In the genomic region with DNA sequence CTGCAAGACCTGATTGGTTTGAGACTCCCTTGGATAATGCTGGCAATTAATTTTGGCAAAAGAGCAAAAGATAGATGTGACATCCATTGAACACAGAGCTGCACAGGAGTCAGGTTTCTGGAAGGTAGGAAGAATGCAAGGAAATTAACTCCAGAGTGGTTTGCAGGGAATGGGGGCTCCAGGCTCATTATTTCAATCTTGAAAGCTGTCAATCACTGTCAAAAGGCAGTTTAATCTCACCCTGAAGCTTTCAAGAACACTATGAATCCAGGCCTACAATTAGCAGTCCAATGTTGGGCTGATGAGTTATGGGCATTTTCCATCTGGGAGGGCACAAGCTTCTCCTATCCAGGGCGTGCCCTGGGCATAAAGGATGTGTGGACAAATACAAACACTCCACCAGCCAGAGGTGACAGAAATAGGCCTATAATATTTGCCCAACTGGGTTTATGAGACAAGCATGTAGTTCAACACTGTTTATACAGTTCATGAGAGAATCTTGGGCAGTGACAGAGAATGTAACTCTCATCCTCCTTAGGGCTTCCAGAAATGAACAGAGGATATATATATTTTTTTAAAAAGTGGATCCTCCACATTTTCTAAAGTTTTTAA, we compare ENCODE assay signal across 25 cellular contexts.
DNase-seq lines count a peak whose midpoint lies in the region; ATAC-seq and TF ChIP-seq lines count a peak whose summit lies in the region.
"Had no signal": no experiment of that assay in that cellular context is flagged by ENCODE, and none has a peak within 500 bp of the region (broad histone marks: within the 10 kb centered on the region; RNA-seq: fewer than 3 reads in every experiment).

No MANE protein-coding gene starts in this region.

- CTCF ChIA-PET in PC-3 (lab: Charles Lee): interaction anchor here (0.6 kb wide), 2 partner anchors 68 to 1762 kb away, joined by 3 to 4 read pairs; no protein-coding TSS in a partner anchor

- peaks cover 20% of the 10 kb centered on the region; the same call in 1 of the 2 replicates for H3K79me2 ChIP-seq in PC-3 (ENCODE audit: low read length)
- no peaks in the 10 kb centered on the region for H3K79me2 ChIP-seq in neural cell (replicated peaks; ENCODE audit: insufficient read depth, low read length)

- H3F3A ChIP-seq in PC-3 (ENCODE audit: low read length, unreplicated experiment) (no peaks in the 10 kb centered on the region), neural cell (ENCODE audit: insufficient read depth, low read length, poor library complexity, severe bottlenecking) (no peaks in the 10 kb centered on the region)

- DNase-seq in DMS53 treated with DMSO at 0.1 percent for 48 hours (lab: John Stamatoyannopoulos, UW; ENCODE audit: unreplicated experiment) (peak; percentile 34), PC-3 (peak; percentile 63), thoracic aorta (ENCODE audit: low spot score) (no peak), activated gamma-delta T cell (lab: John Stamatoyannopoulos, UW) (no peak), NCI-H1436 treated with DMSO at 0.1 percent for 48 hours (lab: John Stamatoyannopoulos, UW) (no peak), vagina (ENCODE audit: extremely low spot score in 2 of 2) (no peak)
- DNase-seq: activated CD8-positive, alpha-beta T cell treated with anti-CD3 and anti-CD28 coated beads for 36 hours; activated naive CD8-positive, alpha-beta T cell treated with anti-CD3 and anti-CD28 coated beads for 36 hours; CD8-positive, alpha-beta memory T cell; cerebellar nuclear complex; DMS79 treated with DMSO at 0.1 percent for 48 hours; H9; heart right ventricle; NCI-H1092 treated with DMSO at 0.1 percent for 48 hours; NCI-H2029 treated with DMSO at 0.1 percent for 48 hours; occipital lobe; SJCRH30; stimulated activated CD4-positive, alpha-beta T cell treated with anti-CD3 and anti-CD28 coated beads, Interleukin-12 subunit alpha, Interleukin-12 subunit beta, amount 100 ng/mL, for 4 hours; stimulated activated CD4-positive, alpha-beta T cell treated with anti-CD3 and anti-CD28 coated beads, Interleukin-4, amount 100 ng/mL, for 4 hours; stimulated activated naive CD4-positive, alpha-beta T cell; T-helper 1 cell; testis had no signal

- H3K9me2 ChIP-seq in PC-3 (replicated peaks; ENCODE audit: low read length) (no peaks in the 10 kb centered on the region), neural cell (ENCODE audit: insufficient read depth, low read length) (no peaks in the 10 kb centered on the region)

- TF ChIP-seq EP300 in neural cell (conservative IDR thresholded peaks at IDR 0.05; ENCODE audit: poor library complexity, severe bottlenecking): peak; percentile 67

- H3K36me3 ChIP-seq in PC-3 (ENCODE audit: low read depth, low read length) (no peaks in the 10 kb centered on the region), neural cell (ENCODE audit: insufficient read depth, low read length) (no peaks in the 10 kb centered on the region), thoracic aorta (no peaks in the 10 kb centered on the region), vagina (no peaks in the 10 kb centered on the region)
- H3K36me3 ChIP-seq: heart right ventricle, right atrium auricular region, SJCRH30 had no signal

- H3K4me2 ChIP-seq in PC-3 (ENCODE audit: low read length): no peak overlapping the region
- no peak overlapping the region for H3K4me2 ChIP-seq in neural cell (ENCODE audit: low read length)

- TF ChIP-seq POLR2A in vagina (IDR thresholded peaks at IDR 0.05): no peak

- no TSS peak for BruUV-seq in PC-3 (replicated peaks; lab: Mats Ljungman, UMichigan)

- H3K4me3 ChIP-seq in PC-3 (ENCODE audit: low read length) (no peak overlapping the region), neural cell (ENCODE audit: low read length) (peak overlapping the region; percentile 27), thoracic aorta (no peak overlapping the region), vagina (no peak overlapping the region)
- H3K4me3 ChIP-seq: heart right ventricle, right atrium auricular region, SJCRH30, testis had no signal

- TF ChIP-seq CTCF in PC-3 (conservative IDR thresholded peaks at IDR 0.05; ENCODE audit: low read depth, low read length): no peak
- TF ChIP-seq CTCF in neural cell (IDR thresholded peaks at IDR 0.05; ENCODE audit: poor library complexity, severe bottlenecking): no peak
- TF ChIP-seq CTCF in thoracic aorta (IDR thresholded peaks at IDR 0.05): no peak
- TF ChIP-seq CTCF in vagina (IDR thresholded peaks at IDR 0.05): no peak

- TF ChIP-seq RAD21 in neural cell (conservative IDR thresholded peaks at IDR 0.05): no peak

- H3K9me3 ChIP-seq in PC-3 (ENCODE audit: low read length) (no peaks in the 10 kb centered on the region), neural cell (ENCODE audit: low read length) (no peaks in the 10 kb centered on the region), thoracic aorta (no peaks in the 10 kb centered on the region), vagina (no peaks in the 10 kb centered on the region)
- H3K9me3 ChIP-seq: heart right ventricle, right atrium auricular region, SJCRH30, testis had no signal

- H3K9ac ChIP-seq in PC-3 (ENCODE audit: low read length) (no peak overlapping the region), neural cell (ENCODE audit: low read length) (peak overlapping the region; percentile 7)

- ATAC-seq in PC-3 (peak; percentile 94), thoracic aorta (ENCODE audit: insufficient number of reproducible peaks, low FRiP score, low read depth) (no peak)
- ATAC-seq: activated CD4-positive, CD25-positive, alpha-beta regulatory T cell treated with anti-CD3 and anti-CD28 coated beads, Interleukin-2, amount 50 U/mL, for 24 hours; activated CD8-positive, alpha-beta T cell treated with anti-CD3 and anti-CD28 coated beads for 36 hours; heart right ventricle had no signal

- no peaks in the 10 kb centered on the region for H3K27me3 ChIP-seq in PC-3 (ENCODE audit: low read length)
- no peaks in the 10 kb centered on the region for H3K27me3 ChIP-seq in neural cell (ENCODE audit: insufficient read depth, low read depth, low read length)
- H3K27me3 ChIP-seq in thoracic aorta (replicated peaks; ENCODE audit: insufficient read depth): no peaks in the 10 kb centered on the region
- H3K27me3 ChIP-seq in vagina: no peaks in the 10 kb centered on the region
- H3K27me3 ChIP-seq: right atrium auricular region, testis had no signal

- POLR2A ChIA-PET in PC-3 (lab: Charles Lee; ENCODE audit: unreplicated experiment): interaction anchor here (0.5 kb wide), 1 partner anchor 393 kb away, joined by 4 read pairs; no protein-coding TSS in a partner anchor

- H3K27ac ChIP-seq in PC-3 (ENCODE audit: low read length) (no peak overlapping the region), neural cell (ENCODE audit: low read length) (peak overlapping the region; percentile 69), thoracic aorta (peak overlapping the region; percentile 74 to 87), vagina (no peak overlapping the region)
- H3K27ac ChIP-seq: right atrium auricular region, SJCRH30, testis had no signal

- intact Hi-C loops in PC-3 (cut with micrococcal nuclease) (no loop called here), vagina (cut with DNase I) (loop anchor here (10.0 kb wide), 1 partner anchor 68 kb away; no protein-coding TSS in a partner anchor)

- no peaks in the 10 kb centered on the region for H4K20me1 ChIP-seq in PC-3 (ENCODE audit: low read length)
- no peaks in the 10 kb centered on the region for H4K20me1 ChIP-seq in neural cell (ENCODE audit: insufficient read depth)

- H3K4me1 ChIP-seq in PC-3 (ENCODE audit: insufficient read depth, low read length) (peaks cover 10% of the 10 kb centered on the region; the same call in 1 of the 2 replicates), thoracic aorta (ENCODE audit: control insufficient read depth in 1 of 2, low read depth in 2 of 2) (peaks cover 66 to 98% of the 10 kb centered on the region in 2 donors), vagina (peaks cover 15% of the 10 kb centered on the region)
- H3K4me1 ChIP-seq: right atrium auricular region, SJCRH30, testis had no signal

- no peak overlapping the region for H2AFZ ChIP-seq in PC-3 (ENCODE audit: low read length)
- H2AFZ ChIP-seq in neural cell (ENCODE audit: low read depth, low read length): no peak overlapping the region

TF ChIP-seq in neural cell, 6 proteins besides CTCF, POLR2A, EP300 and RAD21:
- no peak for TF ChIP-seq EZH2 (IDR thresholded peaks at IDR 0.05; ENCODE audit: borderline replicate concordance, insufficient read depth, low read length, poor library complexity, severe bottlenecking)
- TF ChIP-seq, protein P1, sequence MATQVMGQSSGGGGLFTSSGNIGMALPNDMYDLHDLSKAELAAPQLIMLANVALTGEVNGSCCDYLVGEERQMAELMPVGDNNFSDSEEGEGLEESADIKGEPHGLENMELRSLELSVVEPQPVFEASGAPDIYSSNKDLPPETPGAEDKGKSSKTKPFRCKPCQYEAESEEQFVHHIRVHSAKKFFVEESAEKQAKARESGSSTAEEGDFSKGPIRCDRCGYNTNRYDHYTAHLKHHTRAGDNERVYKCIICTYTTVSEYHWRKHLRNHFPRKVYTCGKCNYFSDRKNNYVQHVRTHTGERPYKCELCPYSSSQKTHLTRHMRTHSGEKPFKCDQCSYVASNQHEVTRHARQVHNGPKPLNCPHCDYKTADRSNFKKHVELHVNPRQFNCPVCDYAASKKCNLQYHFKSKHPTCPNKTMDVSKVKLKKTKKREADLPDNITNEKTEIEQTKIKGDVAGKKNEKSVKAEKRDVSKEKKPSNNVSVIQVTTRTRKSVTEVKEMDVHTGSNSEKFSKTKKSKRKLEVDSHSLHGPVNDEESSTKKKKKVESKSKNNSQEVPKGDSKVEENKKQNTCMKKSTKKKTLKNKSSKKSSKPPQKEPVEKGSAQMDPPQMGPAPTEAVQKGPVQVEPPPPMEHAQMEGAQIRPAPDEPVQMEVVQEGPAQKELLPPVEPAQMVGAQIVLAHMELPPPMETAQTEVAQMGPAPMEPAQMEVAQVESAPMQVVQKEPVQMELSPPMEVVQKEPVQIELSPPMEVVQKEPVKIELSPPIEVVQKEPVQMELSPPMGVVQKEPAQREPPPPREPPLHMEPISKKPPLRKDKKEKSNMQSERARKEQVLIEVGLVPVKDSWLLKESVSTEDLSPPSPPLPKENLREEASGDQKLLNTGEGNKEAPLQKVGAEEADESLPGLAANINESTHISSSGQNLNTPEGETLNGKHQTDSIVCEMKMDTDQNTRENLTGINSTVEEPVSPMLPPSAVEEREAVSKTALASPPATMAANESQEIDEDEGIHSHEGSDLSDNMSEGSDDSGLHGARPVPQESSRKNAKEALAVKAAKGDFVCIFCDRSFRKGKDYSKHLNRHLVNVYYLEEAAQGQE (IDR thresholded peaks at IDR 0.05; ENCODE audit: borderline replicate concordance): peak; percentile 59
- TF ChIP-seq TAF1 (IDR thresholded peaks at IDR 0.05; ENCODE audit: low read depth): no peak

Comparison
In these comparisons a context has a peak if more than half of its experiments do, and no peak if none do; other contexts are left out.
1. DNase-seq: peak in DMS53 treated with DMSO at 0.1 percent for 48 hours (single experiment) and PC-3 (single experiment); none in thoracic aorta (single experiment), activated gamma-delta T cell (single experiment), NCI-H1436 treated with DMSO at 0.1 percent for 48 hours (single experiment) and vagina (0 of 2).
2. H3K27ac ChIP-seq: peak in neural cell (single experiment) and thoracic aorta (2 of 2); none in PC-3 (single experiment) and vagina (single experiment).